In the genomic region with DNA sequence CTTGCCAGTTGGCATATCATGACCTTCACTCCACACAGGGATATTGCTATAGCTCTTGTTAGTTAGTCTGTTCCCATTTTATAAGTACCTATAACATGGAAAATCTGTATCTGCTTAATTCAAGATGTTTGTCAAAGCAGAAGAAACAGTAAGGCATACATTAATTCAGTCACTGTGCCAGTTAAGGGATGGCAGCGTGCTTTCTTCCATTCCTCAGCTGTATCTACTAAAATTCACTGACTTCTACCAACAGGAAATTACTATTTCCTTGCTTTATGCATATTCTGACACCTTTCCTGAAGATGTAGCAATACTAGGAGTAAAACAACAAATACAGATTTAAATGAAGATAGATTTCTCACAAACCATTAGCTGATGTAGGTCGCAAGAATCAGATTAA, we compare ENCODE assay signal across 11 cellular contexts.
"Had no signal": no experiment of that assay in that cellular context is flagged by ENCODE, and none has a peak within 500 bp of the region (broad histone marks: within the 10 kb centered on the region; RNA-seq: fewer than 3 reads in every experiment).

No MANE protein-coding gene starts in this region.

- H3K4me1 Mint-ChIP-seq: neural crest cell had no signal

- H3K27me3 ChIP-seq: breast epithelium, pancreas, stomach had no signal

- H3K36me3 ChIP-seq: breast epithelium, heart left ventricle, pancreas, stomach, thoracic aorta had no signal

- H3K9me3 ChIP-seq: pancreas, stomach, thoracic aorta had no signal

- DNase-seq: activated CD4-positive, alpha-beta T cell treated with anti-CD3 and anti-CD28 coated beads, Interleukin-2, amount 50 U/mL, for 1 hour; activated CD4-positive, CD25-positive, alpha-beta regulatory T cell; activated naive CD4-positive, alpha-beta T cell treated with anti-CD3 and anti-CD28 coated beads, Interleukin-2, amount 50 U/mL, for 16 hours; activated T-cell treated with anti-CD3 and anti-CD28 coated beads for 4 hours; amygdala; heart left ventricle; pancreas; stomach had no signal

- H3K27ac ChIP-seq: thoracic aorta had no signal

- H3K4me1 ChIP-seq: breast epithelium had no signal

- H3K4me3 ChIP-seq: breast epithelium, pancreas, stomach, thoracic aorta had no signal

- H3K4me3 Mint-ChIP-seq: neural crest cell had no signal
